Comparison of ENCODE assay signal across 1 cellular context in the genomic region with DNA sequence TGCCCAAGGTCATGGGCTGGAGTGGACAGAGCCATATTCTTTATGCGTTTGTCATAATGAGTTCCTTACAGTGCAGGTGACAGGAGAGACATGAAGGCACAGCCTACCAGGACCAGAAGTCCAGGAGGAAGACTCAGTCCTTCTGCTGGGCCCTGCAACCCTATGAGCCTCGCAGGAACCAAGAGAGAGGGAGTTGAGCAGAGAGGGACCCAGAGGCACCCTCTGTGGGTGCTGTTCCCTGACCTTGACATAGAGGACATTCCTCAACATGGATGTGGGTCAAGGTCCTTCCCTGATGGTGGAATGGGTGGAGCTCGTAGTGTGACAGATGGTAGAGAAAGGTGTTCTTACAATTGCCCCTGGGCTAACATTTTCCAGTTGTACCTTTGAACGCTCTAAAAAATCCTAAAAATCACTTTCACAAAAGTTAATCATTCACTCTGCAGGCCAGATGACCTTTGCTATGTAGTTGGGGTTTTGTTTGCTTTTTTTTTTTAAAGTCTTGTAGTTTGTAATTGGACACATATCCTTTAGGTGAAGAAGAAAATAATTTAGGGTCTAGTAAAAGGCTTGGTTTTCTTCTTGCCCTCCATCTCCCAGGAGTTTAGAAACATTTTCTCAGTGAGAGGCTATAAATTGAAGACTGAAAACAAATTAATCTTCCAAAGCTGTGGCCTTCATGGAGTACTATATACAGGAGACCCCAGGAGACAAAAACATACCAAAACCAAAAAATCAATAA.
A peak's percentile ranks its signal among the peaks of the same experiment; 100 is the strongest.
TF ChIP-seq lines count a peak whose summit lies in the region.

No MANE protein-coding gene starts in this region.

TF ChIP-seq in HepG2, 621 proteins besides CTCF, POLR2A, EP300 and RAD21 (continued from another document and continues in another):
- TF ChIP-seq TCF7L2 (IDR thresholded peaks at IDR 0.05; ENCODE audit: low read depth, low read length) (no peak), CBFB (CRISPR knock-in tag; IDR thresholded peaks at IDR 0.05) (0 out of 2 replicates have a peak, but pooled peaks have one; percentile 46), RELA (CRISPR knock-in tag; IDR thresholded peaks at IDR 0.05) (no peak), ZNF318 (CRISPR knock-in tag; IDR thresholded peaks at IDR 0.05) (no peak), KLF15 (CRISPR knock-in tag; IDR thresholded peaks at IDR 0.05; ENCODE audit: borderline replicate concordance) (no peak), RXRB (CRISPR knock-in tag; IDR thresholded peaks at IDR 0.05; ENCODE audit: borderline replicate concordance) (peak; percentile 96), ZNF629 (CRISPR knock-in tag; conservative IDR thresholded peaks at IDR 0.05) (peak; percentile 77), ATAD3A (CRISPR knock-in tag; IDR thresholded peaks at IDR 0.05) (no peak), NFIC (IDR thresholded peaks at IDR 0.05; ENCODE audit: low read length) (peak; percentile 83), REXO4 (CRISPR knock-in tag; IDR thresholded peaks at IDR 0.05; ENCODE audit: borderline replicate concordance) (no peak), EHMT2 (IDR thresholded peaks at IDR 0.05; ENCODE audit: borderline replicate concordance, low read depth, low read length) (no peak), TOPORS (CRISPR knock-in tag; IDR thresholded peaks at IDR 0.05) (no peak), MED1 (CRISPR knock-in tag; IDR thresholded peaks at IDR 0.05) (peak; percentile 91), CHD4 (IDR thresholded peaks at IDR 0.05; ENCODE audit: borderline replicate concordance, low read length) (peak; percentile 78; the same call in 1 of the 2 replicates), FOXC1 (CRISPR knock-in tag; IDR thresholded peaks at IDR 0.05; ENCODE audit: borderline replicate concordance) (no peak), CBX2 (IDR thresholded peaks at IDR 0.05; ENCODE audit: low read depth, low read length) (no peak), CBX2 (CRISPR knock-in tag; IDR thresholded peaks at IDR 0.05; ENCODE audit: low read depth) (no peak), KLF16 (CRISPR knock-in tag; IDR thresholded peaks at IDR 0.05) (peak in 1 of 2 experiments; percentile 73; a peak in 1 of 4 replicates), PLRG1 (conservative IDR thresholded peaks at IDR 0.05) (no peak), IKZF5 (CRISPR knock-in tag; IDR thresholded peaks at IDR 0.05) (peak; percentile 88), ZNF556 (CRISPR knock-in tag; IDR thresholded peaks at IDR 0.05; ENCODE audit: borderline replicate concordance) (no peak), ZNF430 (CRISPR knock-in tag; IDR thresholded peaks at IDR 0.05) (no peak), AHR (CRISPR knock-in tag; IDR thresholded peaks at IDR 0.05) (no peak), KLF11 (CRISPR knock-in tag; IDR thresholded peaks at IDR 0.05) (no peak), SMC3 (IDR thresholded peaks at IDR 0.05; ENCODE audit: low read length) (no peak), NFE2L2 (IDR thresholded peaks at IDR 0.05; ENCODE audit: low read length) (no peak), ZNF224 (CRISPR knock-in tag; IDR thresholded peaks at IDR 0.05) (no peak), ZNF704 (CRISPR knock-in tag; IDR thresholded peaks at IDR 0.05; ENCODE audit: borderline replicate concordance) (no peak), DR1 (CRISPR knock-in tag; IDR thresholded peaks at IDR 0.05) (no peak), ZBTB46 (CRISPR knock-in tag; IDR thresholded peaks at IDR 0.05; ENCODE audit: borderline replicate concordance) (no peak), NKX3-1 (CRISPR knock-in tag; IDR thresholded peaks at IDR 0.05) (no peak), TAF15 (IDR thresholded peaks at IDR 0.05; ENCODE audit: low read depth, low read length, poor library complexity, severe bottlenecking) (no peak), YEATS4 (CRISPR knock-in tag; IDR thresholded peaks at IDR 0.05; ENCODE audit: borderline replicate concordance) (no peak), NFKB2 (CRISPR knock-in tag; IDR thresholded peaks at IDR 0.05; ENCODE audit: borderline replicate concordance) (0 out of 2 replicates have a peak, but pooled peaks have one; percentile 30), BRCA1 (CRISPR knock-in tag; IDR thresholded peaks at IDR 0.05) (peak; percentile 34; the same call in 1 of the 2 replicates), ZNF766 (CRISPR knock-in tag; IDR thresholded peaks at IDR 0.05; ENCODE audit: borderline replicate concordance) (no peak), ZFP36 (IDR thresholded peaks at IDR 0.05; ENCODE audit: borderline replicate concordance, low read depth, low read length, partially characterized antibody) (no peak), EED (CRISPR knock-in tag; IDR thresholded peaks at IDR 0.05) (no peak), MAFK (conservative IDR thresholded peaks at IDR 0.05 in 1 of 2, IDR thresholded peaks at IDR 0.05 in 1 of 2; ENCODE audit: low read length in 2 of 2) (no peak), MLLT10 (CRISPR knock-in tag; IDR thresholded peaks at IDR 0.05) (no peak), ZBTB39 (CRISPR knock-in tag; IDR thresholded peaks at IDR 0.05) (no peak), ZNF749 (CRISPR knock-in tag; IDR thresholded peaks at IDR 0.05; ENCODE audit: borderline replicate concordance) (no peak), RFX5 (IDR thresholded peaks at IDR 0.05; ENCODE audit: low read depth, low read length) (no peak)
- TF ChIP-seq, protein P1, sequence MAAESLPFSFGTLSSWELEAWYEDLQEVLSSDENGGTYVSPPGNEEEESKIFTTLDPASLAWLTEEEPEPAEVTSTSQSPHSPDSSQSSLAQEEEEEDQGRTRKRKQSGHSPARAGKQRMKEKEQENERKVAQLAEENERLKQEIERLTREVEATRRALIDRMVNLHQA (CRISPR knock-in tag; IDR thresholded peaks at IDR 0.05): no peak
